Comparison of ENCODE assay signal across 13 cellular contexts in genomic region chr18:63155910-63156773, GRCh38.
DNase-seq lines count a peak whose midpoint lies in the region; ATAC-seq, FAIRE-seq and TF ChIP-seq lines count a peak whose summit lies in the region.
"Had no signal": no experiment of that assay in that cellular context is flagged by ENCODE, and none has a peak within 500 bp of the region (broad histone marks: within the 10 kb centered on the region; RNA-seq: fewer than 3 reads in every experiment).

No MANE protein-coding gene starts in this region.

- H3K27ac Mint-ChIP-seq in stimulated activated naive CD8-positive, alpha-beta T cell treated with anti-CD3 and anti-CD28 coated beads, Interleukin-15, amount 100 ng/mL, for 72 hours, result peak overlapping the region; percentile 86 to 98
- no peak overlapping the region for H3K27ac Mint-ChIP-seq in mesothelial cell of epicardium

- no peak overlapping the region for H2BK15ac ChIP-seq in H1 (ENCODE audit: low read length)

- FAIRE-seq in H1 (lab: Jason Lieb, UNC), result no peak
- FAIRE-seq: H54 had no signal

- peak overlapping the region; percentile 35; the same call in 1 of the 2 replicates for H4K8ac ChIP-seq in H1 (ENCODE audit: extremely low read depth, insufficient read depth, low read length)

- H3K4ac ChIP-seq in H1 (replicated peaks; ENCODE audit: insufficient read length, low read depth, low read length), result no peak overlapping the region

- H3K27me3 ChIP-seq in H1 (replicated peaks in 1 of 4; ENCODE audit: control insufficient read depth in 3 of 4, extremely low read depth in 1 of 4, insufficient read depth in 3 of 4, low read length in 3 of 4), result no peaks in the 10 kb centered on the region; a peak in 1 of 7 replicates
- H3K27me3 ChIP-seq: heart right ventricle, neural progenitor cell had no signal

- no peaks in the 10 kb centered on the region for H3K9me3 ChIP-seq in H1 (ENCODE audit: insufficient read depth in 2 of 2, low read depth in 1 of 2, low read length in 1 of 2)
- H3K9me3 ChIP-seq: heart right ventricle had no signal

- H3K27ac ChIP-seq in H1 (ENCODE audit: low read depth, low read length), result no peak overlapping the region
- H3K27ac ChIP-seq: neural progenitor cell had no signal

- H3K23me2 ChIP-seq in H1 (ENCODE audit: low read depth, low read length), result no peaks in the 10 kb centered on the region

- no peaks in the 10 kb centered on the region for H3K9me3 Mint-ChIP-seq in stimulated activated naive CD8-positive, alpha-beta T cell treated with anti-CD3 and anti-CD28 coated beads, Interleukin-15, amount 100 ng/mL, for 72 hours
- no peaks in the 10 kb centered on the region for H3K9me3 Mint-ChIP-seq in mesothelial cell of epicardium
- H3K9me3 Mint-ChIP-seq: brain, neural progenitor cell had no signal

- H2AK5ac ChIP-seq in H1 (ENCODE audit: low read depth, low read length), result no peak overlapping the region

- POLR2A ChIA-PET in H1 (lab: Charles Lee; ENCODE audit: partially characterized antibody), result no interaction called here

- CTCF ChIA-PET in H1 (lab: Charles Lee; ENCODE audit: partially characterized antibody), result interaction anchor here (0.7 to 5.8 kb wide), 16 partner anchors 8 to 167 kb away, joined by 3 to 49 read pairs (median 9); no protein-coding TSS in a partner anchor

- intact Hi-C loops in Right ventricle myocardium inferior (cut with DNase I), result loop anchor here (2.0 to 5.0 kb wide), 3 partner anchors 39 to 139 kb away; no protein-coding TSS in a partner anchor

- H4K20me1 ChIP-seq in H1 (replicated peaks in 1 of 2; ENCODE audit: control insufficient read depth in 1 of 2, insufficient read depth in 2 of 2, low read length in 2 of 2), result no peaks in the 10 kb centered on the region

- no peaks in the 10 kb centered on the region for H3K79me2 ChIP-seq in H1 (ENCODE audit: control insufficient read depth in 1 of 2, insufficient read depth in 2 of 2, low read length in 2 of 2)

- no peak for TF ChIP-seq POLR2A in H1 (IDR thresholded peaks at IDR 0.05; ENCODE audit: control extremely low read depth in 1 of 2, low read depth in 2 of 2, low read length in 2 of 2)

- H3K14ac ChIP-seq in H1 (ENCODE audit: insufficient read length), result no peak overlapping the region

- no peak overlapping the region for H3K4me2 ChIP-seq in H1 (ENCODE audit: insufficient read depth in 1 of 2, low read depth in 2 of 2, low read length in 2 of 2)
- H3K4me2 ChIP-seq: neural progenitor cell had no signal

- H3K36me3 ChIP-seq in H1 (ENCODE audit: control insufficient read depth in 2 of 4, insufficient read depth in 4 of 4, low read length in 3 of 4), result no peaks in the 10 kb centered on the region
- H3K36me3 ChIP-seq: heart right ventricle, neural progenitor cell had no signal

- H4K5ac ChIP-seq in H1 (ENCODE audit: insufficient read length, low read depth, low read length), result no peak overlapping the region

- TF ChIP-seq EP300 in H1 (IDR thresholded peaks at IDR 0.05; ENCODE audit: borderline replicate concordance in 1 of 2, low read depth in 2 of 2, low read length in 2 of 2), result no peak

- H3K4me1 Mint-ChIP-seq in stimulated activated naive CD8-positive, alpha-beta T cell treated with anti-CD3 and anti-CD28 coated beads, Interleukin-15, amount 100 ng/mL, for 72 hours, result peaks cover 99% of the 10 kb centered on the region
- peaks cover 40% of the 10 kb centered on the region for H3K4me1 Mint-ChIP-seq in mesothelial cell of epicardium

- 79% methylated on average over 12 of the region's 14 CpGs; no CpG with 5 or more reads in 1 of the 2 experiments for whole genome bisulfite sequencing in H1 (ENCODE audit: extremely low coverage in 1 of 2, insufficient coverage in 1 of 2, insufficient read length in 1 of 2, insufficient replicate concordance in 2 of 2, low coverage in 1 of 2, low lambda C conversion rate in 2 of 2, missing lambda C conversion rate in 1 of 2), 2 experiments

- no peak overlapping the region for H3K18ac ChIP-seq in H1 (ENCODE audit: extremely low read depth, low read length)

- peaks cover 0 to 3% (median 3%) of the 10 kb centered on the region in 4 experiments; a peak in 4 of 7 replicates for H3K4me1 ChIP-seq in H1 (replicated peaks in 1 of 4; ENCODE audit: control insufficient read depth in 3 of 4, insufficient read depth in 4 of 4, low read length in 3 of 4)
- H3K4me1 ChIP-seq: neural progenitor cell had no signal

- H3K79me1 ChIP-seq in H1 (ENCODE audit: low read depth, low read length), result no peaks in the 10 kb centered on the region

- no peaks in the 10 kb centered on the region for H3K36me3 Mint-ChIP-seq in mesothelial cell of epicardium
- H3K36me3 Mint-ChIP-seq: brain, neural progenitor cell had no signal

- no peak overlapping the region for H2BK120ac ChIP-seq in H1 (replicated peaks; ENCODE audit: low read depth, low read length)

- no peaks in the 10 kb centered on the region for H3K27me3 Mint-ChIP-seq in stimulated activated naive CD8-positive, alpha-beta T cell treated with anti-CD3 and anti-CD28 coated beads, Interleukin-15, amount 100 ng/mL, for 72 hours
- peaks cover 25% of the 10 kb centered on the region for H3K27me3 Mint-ChIP-seq in mesothelial cell of epicardium (ENCODE audit: low read depth)
- H3K27me3 Mint-ChIP-seq: brain had no signal

- TF ChIP-seq CTCF in H1 (IDR thresholded peaks at IDR 0.05; ENCODE audit: control extremely low read depth in 1 of 3, insufficient read depth in 1 of 3, low read depth in 1 of 3, low read length in 3 of 3) (no peak), mesothelial cell of epicardium (IDR thresholded peaks at IDR 0.05; ENCODE audit: unreplicated experiment) (no peak)

- no peak overlapping the region for H3K56ac ChIP-seq in H1 (replicated peaks; ENCODE audit: insufficient read length, low read depth, low read length)

- ATAC-seq in stimulated activated naive CD8-positive, alpha-beta T cell treated with anti-CD3 and anti-CD28 coated beads, Interleukin-15, amount 100 ng/mL, for 72 hours, result no peak
- ATAC-seq in GM21360 (IDR thresholded peaks at IDR 0.05; ENCODE audit: unreplicated experiment) (no peak), Right ventricle myocardium inferior (no peak)

- no peak overlapping the region for H3K4me3 ChIP-seq in H1 (ENCODE audit: extremely low read depth in 1 of 4, insufficient read depth in 2 of 4, low read depth in 3 of 4, low read length in 4 of 4)
- H3K4me3 ChIP-seq: neural progenitor cell had no signal

- DNase-seq in NCI-H526 (lab: John Stamatoyannopoulos, UW), result peak; percentile 44 to 53
- DNase-seq in NCI-H526 treated with DMSO at 0.1 percent for 48 hours (lab: John Stamatoyannopoulos, UW), result no peak
- peak; percentile 53 for DNase-seq in RPMI8226
- no peak for DNase-seq in H1 (ENCODE audit: low read depth in 1 of 2, low spot score in 2 of 2)
- no peak for DNase-seq in stimulated activated naive CD8-positive, alpha-beta T cell treated with anti-CD3 and anti-CD28 coated beads, Interleukin-15, amount 100 ng/mL, for 72 hours
- no peak for DNase-seq in mesothelial cell of epicardium (ENCODE audit: low spot score in 2 of 2, unreplicated experiment in 2 of 2)
- DNase-seq in Right ventricle myocardium inferior (ENCODE audit: missing footprints), result no peak
- DNase-seq: NCI-H446 treated with DMSO at 0.1 percent for 48 hours had no signal

- no peak overlapping the region for H2BK5ac ChIP-seq in H1 (ENCODE audit: low read depth, low read length)

- peak overlapping the region; percentile 56; the same call in 1 of the 2 replicates for H2BK12ac ChIP-seq in H1 (ENCODE audit: low read depth, low read length)

- H4K91ac ChIP-seq in H1 (replicated peaks; ENCODE audit: insufficient read length, low read length), result no peak overlapping the region

- no peak for TF ChIP-seq RAD21 in H1 (IDR thresholded peaks at IDR 0.05 in 1 of 2, conservative IDR thresholded peaks at IDR 0.05 in 1 of 2; ENCODE audit: low read depth in 2 of 2, low read length in 2 of 2)

- no peak overlapping the region for H2BK20ac ChIP-seq in H1 (ENCODE audit: low read length)

- H2AFZ ChIP-seq in H1 (ENCODE audit: low read length), result no peak overlapping the region
- H2AFZ ChIP-seq: neural progenitor cell had no signal

- no peak overlapping the region for H3K23ac ChIP-seq in H1 (ENCODE audit: insufficient read length)

- peak overlapping the region; percentile 72 to 90 for H3K4me3 Mint-ChIP-seq in stimulated activated naive CD8-positive, alpha-beta T cell treated with anti-CD3 and anti-CD28 coated beads, Interleukin-15, amount 100 ng/mL, for 72 hours
- no peak overlapping the region for H3K4me3 Mint-ChIP-seq in mesothelial cell of epicardium
- H3K4me3 Mint-ChIP-seq: brain, neural progenitor cell had no signal

- H3K9ac ChIP-seq in H1 (replicated peaks in 1 of 4; ENCODE audit: extremely low read depth in 1 of 4, low read depth in 3 of 4, low read length in 3 of 4), result no peak overlapping the region
- H3K9ac ChIP-seq: neural progenitor cell had no signal

TF ChIP-seq in H1, 55 proteins besides CTCF, POLR2A, EP300 and RAD21:
- TF ChIP-seq SP2 (IDR thresholded peaks at IDR 0.05; ENCODE audit: low read length) (no peak), BRCA1 (IDR thresholded peaks at IDR 0.05; ENCODE audit: low read depth, low read length) (no peak), CBX5 (IDR thresholded peaks at IDR 0.05; ENCODE audit: low read depth, low read length) (no peak), MAFK (IDR thresholded peaks at IDR 0.05; ENCODE audit: low read depth, low read length) (no peak), SIX5 (IDR thresholded peaks at IDR 0.05; ENCODE audit: low read depth, low read length) (no peak), SIN3A (conservative IDR thresholded peaks at IDR 0.05 in 1 of 2, IDR thresholded peaks at IDR 0.05 in 1 of 2; ENCODE audit: low read depth in 1 of 2, low read length in 2 of 2) (no peak), EZH2 (IDR thresholded peaks at IDR 0.05; ENCODE audit: low read depth, low read length, severe bottlenecking) (no peak), SRF (IDR thresholded peaks at IDR 0.05; ENCODE audit: low read depth, low read length) (no peak), ASH2L (IDR thresholded peaks at IDR 0.05; ENCODE audit: low read length) (no peak), KDM5A (IDR thresholded peaks at IDR 0.05; ENCODE audit: low read length) (no peak), NRF1 (IDR thresholded peaks at IDR 0.05; ENCODE audit: low read depth, low read length) (no peak), TAF1 (IDR thresholded peaks at IDR 0.05; ENCODE audit: low read depth, low read length) (no peak)
TF ChIP-seq in H1: peak in this region for 0.

Comparison
In these comparisons a context has a peak if more than half of its experiments do, and no peak if none do; other contexts are left out.
1. DNase-seq: peak in NCI-H526 (2 of 2) and RPMI8226 (single experiment); none in NCI-H526 treated with DMSO at 0.1 percent for 48 hours (single experiment), H1 (0 of 2), stimulated activated naive CD8-positive, alpha-beta T cell treated with anti-CD3 and anti-CD28 coated beads, Interleukin-15, amount 100 ng/mL, for 72 hours (0 of 2), mesothelial cell of epicardium (0 of 2) and Right ventricle myocardium inferior (single experiment).